23 cellular contexts compared by ENCODE assay signal in the genomic region with DNA sequence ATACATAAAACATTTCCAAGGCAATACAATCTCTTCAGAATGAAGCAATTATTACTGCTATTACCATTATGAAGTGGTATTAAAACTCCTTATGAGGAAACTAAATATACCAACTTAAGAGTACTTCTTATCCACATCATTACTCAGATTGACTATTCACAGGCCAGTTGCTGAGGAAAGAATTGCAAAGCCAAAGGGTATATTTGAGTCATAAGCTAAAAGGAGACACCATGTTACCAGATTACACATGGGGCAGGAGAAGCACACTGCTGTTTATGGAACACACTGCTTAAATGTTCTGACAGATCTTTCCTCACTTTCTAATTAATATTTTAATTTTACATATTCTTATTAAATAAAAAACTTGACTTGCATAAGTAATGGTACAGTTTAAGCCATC.
"Had no signal": no experiment of that assay in that cellular context is flagged by ENCODE, and none has a peak within 500 bp of the region (broad histone marks: within the 10 kb centered on the region; RNA-seq: fewer than 3 reads in every experiment).

No MANE protein-coding gene starts in this region.

- H3K9me3 ChIP-seq: gastrocnemius medialis, prostate gland, testis, tibial artery had no signal

- H3K4me1 Mint-ChIP-seq: naive thymus-derived CD8-positive, alpha-beta T cell; nephron progenitor cell; stimulated activated effector memory CD8-positive, alpha-beta T cell treated with anti-CD3 and anti-CD28 coated beads, Interleukin-12 subunit alpha, Interleukin-12 subunit beta, amount 100 ng/mL, for 72 hours had no signal

- H3K27ac Mint-ChIP-seq: effector memory CD8-positive, alpha-beta T cell; naive thymus-derived CD8-positive, alpha-beta T cell; nephron progenitor cell; stimulated activated effector memory CD8-positive, alpha-beta T cell treated with anti-CD3 and anti-CD28 coated beads, Interleukin-12 subunit alpha, Interleukin-12 subunit beta, amount 100 ng/mL, for 72 hours; type B pancreatic cell had no signal

- H3K4me3 Mint-ChIP-seq: effector memory CD8-positive, alpha-beta T cell; naive thymus-derived CD8-positive, alpha-beta T cell; nephron progenitor cell; stimulated activated effector memory CD8-positive, alpha-beta T cell treated with anti-CD3 and anti-CD28 coated beads, Interleukin-12 subunit alpha, Interleukin-12 subunit beta, amount 100 ng/mL, for 72 hours; type B pancreatic cell had no signal

- H3K27me3 Mint-ChIP-seq: effector memory CD8-positive, alpha-beta T cell; naive thymus-derived CD8-positive, alpha-beta T cell; type B pancreatic cell had no signal

- H3K36me3 Mint-ChIP-seq: naive thymus-derived CD8-positive, alpha-beta T cell; stimulated activated effector memory CD8-positive, alpha-beta T cell treated with anti-CD3 and anti-CD28 coated beads, Interleukin-12 subunit alpha, Interleukin-12 subunit beta, amount 100 ng/mL, for 72 hours; type B pancreatic cell had no signal

- H3K4me3 ChIP-seq: gastrocnemius medialis, prostate gland, right atrium auricular region, testis, tibial artery had no signal

- DNase-seq: cortex of kidney; effector memory CD8-positive, alpha-beta T cell; foreskin fibroblast; gastrocnemius medialis; head of caudate nucleus; kidney; mesendoderm; midbrain; naive thymus-derived CD8-positive, alpha-beta T cell; nephron progenitor cell; nucleus accumbens; stimulated activated CD4-positive, alpha-beta T cell treated with anti-CD3 and anti-CD28 coated beads, Interleukin-2, amount 100 ng/mL, for 24 hours; stimulated activated CD4-positive, alpha-beta T cell treated with anti-CD3 and anti-CD28 coated beads, Interleukin-4, amount 100 ng/mL, for 24 hours; stimulated activated naive CD8-positive, alpha-beta T cell treated with anti-CD3 and anti-CD28 coated beads, Interleukin-15, Interleukin-2, amounts not matched to agents 100 U/mL and 50 U/mL, for 24 hours; substantia nigra; testis; tibial artery had no signal

- H3K4me1 ChIP-seq: gastrocnemius medialis, prostate gland, right atrium auricular region, testis, tibial artery had no signal

- H3K36me3 ChIP-seq: gastrocnemius medialis, prostate gland, right atrium auricular region, tibial artery had no signal

- ATAC-seq: effector memory CD8-positive, alpha-beta T cell; gastrocnemius medialis; left lobe of liver; naive thymus-derived CD8-positive, alpha-beta T cell; sciatic nerve; stimulated activated effector memory CD8-positive, alpha-beta T cell treated with anti-CD3 and anti-CD28 coated beads, Interleukin-12 subunit alpha, Interleukin-12 subunit beta, amount 100 ng/mL, for 72 hours; stimulated activated naive CD8-positive, alpha-beta T cell treated with anti-CD3 and anti-CD28 coated beads, Interleukin-15, Interleukin-2, amounts not matched to agents 100 U/mL and 50 U/mL, for 24 hours had no signal

- H3K27ac ChIP-seq: gastrocnemius medialis, prostate gland, right atrium auricular region, testis, tibial artery had no signal

- H3K9me3 Mint-ChIP-seq: nephron progenitor cell, type B pancreatic cell had no signal

- H3K27me3 ChIP-seq: gastrocnemius medialis, right atrium auricular region, testis, tibial artery had no signal
